16 cellular contexts compared by ENCODE assay signal in the genomic region with DNA sequence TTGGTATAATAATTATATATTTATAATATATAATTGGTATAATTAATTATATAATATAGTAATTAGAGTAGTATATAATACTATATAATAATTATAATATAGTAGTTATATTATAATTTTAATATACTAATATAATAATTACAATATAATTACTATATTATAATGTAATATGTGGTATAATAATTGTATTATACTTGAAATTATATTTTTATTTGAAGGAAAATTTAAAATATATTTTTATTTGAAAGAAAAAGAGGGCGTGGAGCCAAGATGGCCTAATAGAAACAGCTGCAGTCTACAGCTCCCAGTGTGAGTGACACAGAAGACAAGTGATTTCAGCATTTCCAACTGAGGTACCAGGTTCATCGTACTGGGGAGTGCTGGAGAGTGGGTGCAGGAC.
"Had no signal": no experiment of that assay in that cellular context is flagged by ENCODE, and none has a peak within 500 bp of the region (broad histone marks: within the 10 kb centered on the region; RNA-seq: fewer than 3 reads in every experiment).

No MANE protein-coding gene starts in this region.

- DNase-seq: dermis blood vessel endothelial cell; esophagus squamous epithelium; foreskin fibroblast; kidney; left cardiac atrium; left ventricle myocardium inferior; lower lobe of right lung; natural killer cell; spleen; stimulated activated CD4-positive, alpha-beta T cell treated with anti-CD3 and anti-CD28 coated beads, Interleukin-2, amount 100 ng/mL, for 24 hours; stimulated activated naive CD4-positive, alpha-beta T cell; stomach; substantia nigra; transverse colon had no signal

- ATAC-seq: gastroesophageal sphincter, left cardiac atrium, lower lobe of right lung, natural killer cell, sciatic nerve had no signal
